In genomic region chr3:65814883-65815578, GRCh38 we compare ENCODE assay signal across 1 cellular context.
TF ChIP-seq lines count a peak whose summit lies in the region.

No MANE protein-coding gene starts in this region.

TF ChIP-seq in GM23338, 12 proteins besides CTCF, POLR2A, EP300 and RAD21 (continued from another document):
- TF ChIP-seq ZNF462 (CRISPR knock-in tag; IDR thresholded peaks at IDR 0.05) (no peak), CREB1 (CRISPR knock-in tag; IDR thresholded peaks at IDR 0.05; ENCODE audit: low read depth) (no peak)
